ENCODE assay signal across 9 cellular contexts in the genomic region with DNA sequence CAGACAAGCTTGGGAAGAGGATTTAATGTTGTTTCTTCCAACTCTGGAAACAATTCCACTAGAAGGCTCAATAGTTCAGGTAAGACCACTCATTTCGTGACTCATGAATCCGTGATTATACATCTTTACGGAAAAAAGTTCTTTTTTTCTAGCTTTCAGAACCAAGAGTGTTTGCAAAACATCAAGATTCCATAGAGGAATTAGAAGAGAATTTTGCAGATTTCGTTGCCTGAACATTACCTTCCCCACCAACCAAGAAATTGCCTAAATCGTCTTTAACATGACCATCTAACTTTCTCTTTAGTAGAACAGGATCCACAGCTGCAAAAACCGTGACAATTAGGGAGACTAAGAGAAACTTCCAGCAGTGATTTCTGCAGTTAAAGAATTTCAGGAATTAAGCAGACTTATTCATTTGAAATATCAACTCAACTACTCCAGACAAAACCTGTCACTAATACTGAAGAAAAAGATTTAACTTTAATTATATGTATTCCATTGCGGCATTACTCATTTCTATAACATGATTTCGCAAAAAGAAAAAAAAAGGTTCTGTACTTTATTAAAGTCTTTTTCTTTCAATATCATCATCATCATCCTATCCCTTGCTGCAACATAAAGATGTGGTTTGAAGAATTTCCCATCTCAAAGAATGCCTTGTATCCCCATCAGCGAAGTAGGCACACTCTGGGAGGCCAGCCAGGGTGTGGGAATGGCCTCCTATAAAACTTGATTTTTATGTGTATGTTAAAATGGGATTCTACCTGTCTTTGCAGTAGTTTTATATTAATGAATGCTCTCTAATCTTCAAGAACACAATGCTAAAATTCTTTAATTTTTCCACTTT. TPM values are rescaled to one million over a fixed set of nuclear protein-coding genes. Genes with fewer than 3 reads are reported as not detected.
A peak's percentile ranks its signal among the peaks of the same experiment; 100 is the strongest.
DNase-seq lines count a peak whose midpoint lies in the region; ATAC-seq and TF ChIP-seq lines count a peak whose summit lies in the region.
"Had no signal": no experiment of that assay in that cellular context is flagged by ENCODE, and none has a peak within 500 bp of the region (broad histone marks: within the 10 kb centered on the region; RNA-seq: fewer than 3 reads in every experiment).

No MANE protein-coding gene starts in this region.

- intact Hi-C loops in posterior vena cava (cut with DNase I), result loop anchor here in 1 of 2 donors (5.0 kb wide), 1 partner anchor 110 kb away; no protein-coding TSS in a partner anchor

- H4K20me1 ChIP-seq in smooth muscle cell (ENCODE audit: low read depth), result peaks cover 9% of the 10 kb centered on the region

- H3K9ac ChIP-seq in iPS-18a (ENCODE audit: low read length), result no peak overlapping the region
- H3K9ac ChIP-seq in smooth muscle cell (ENCODE audit: low read depth), result no peak overlapping the region

- H3K27ac ChIP-seq in VCaP, result peak overlapping the region; percentile 81; the same call in 1 of the 2 replicates
- no peak overlapping the region for H3K27ac ChIP-seq in iPS-18a (ENCODE audit: low read length)
- H3K27ac ChIP-seq in smooth muscle cell (ENCODE audit: low read depth), result peak overlapping the region; percentile 52

- peak; percentile 27 for DNase-seq in NCI-H748 (lab: John Stamatoyannopoulos, UW; ENCODE audit: unreplicated experiment)
- no peak for DNase-seq in NCI-H748 treated with DMSO at 0.1 percent for 48 hours (lab: John Stamatoyannopoulos, UW)
- DNase-seq in smooth muscle cell (lab: John Stamatoyannopoulos, UW; ENCODE audit: unreplicated experiment), result no peak
- DNase-seq in posterior vena cava (ENCODE audit: low spot score), result no peak
- DNase-seq in amniotic stem cell (lab: John Stamatoyannopoulos, UW), result no peak
- DNase-seq: NCI-H1694 treated with DMSO at 0.1 percent for 48 hours had no signal

- H3K4me3 ChIP-seq in iPS-18a (ENCODE audit: low read length) (peak overlapping the region; percentile 79), smooth muscle cell (peak overlapping the region; percentile 77)

- 47% methylated on average over 9 of the region's 9 CpGs for WGBS in smooth muscle cell (ENCODE audit: low lambda C conversion rate)

- no peak overlapping the region for H2AFZ ChIP-seq in smooth muscle cell (ENCODE audit: low read depth)

- H3K9me3 ChIP-seq in iPS-18a (ENCODE audit: control insufficient read depth, low read depth, low read length) (no peaks in the 10 kb centered on the region), smooth muscle cell (replicated peaks; ENCODE audit: low read depth) (no peaks in the 10 kb centered on the region)

- H3K27me3 ChIP-seq in iPS-18a (ENCODE audit: control insufficient read depth, insufficient read depth, low read length) (peaks cover 37% of the 10 kb centered on the region), smooth muscle cell (ENCODE audit: low read depth) (no peaks in the 10 kb centered on the region)

- H3K4me1 ChIP-seq in iPS-18a (ENCODE audit: control insufficient read depth, low read depth, low read length) (peaks cover 8% of the 10 kb centered on the region), smooth muscle cell (ENCODE audit: low read depth) (peaks cover 32% of the 10 kb centered on the region)

- ATAC-seq in GM19035 (IDR thresholded peaks at IDR 0.05; ENCODE audit: unreplicated experiment), result no peak

- TF ChIP-seq CTCF in VCaP (conservative IDR thresholded peaks at IDR 0.05) (no peak), smooth muscle cell (IDR thresholded peaks at IDR 0.05; ENCODE audit: borderline replicate concordance, insufficient read depth, poor library complexity, severe bottlenecking) (no peak)

- peaks cover 20% of the 10 kb centered on the region for H3K79me2 ChIP-seq in smooth muscle cell (ENCODE audit: low read depth)

- peaks cover 5% of the 10 kb centered on the region for H3F3A ChIP-seq in smooth muscle cell (ENCODE audit: low read depth)

- no peaks in the 10 kb centered on the region for H3K36me3 ChIP-seq in iPS-18a (ENCODE audit: control insufficient read depth, low read depth, low read length)
- H3K36me3 ChIP-seq in smooth muscle cell (ENCODE audit: low read depth), result no peaks in the 10 kb centered on the region

- H3K4me2 ChIP-seq in smooth muscle cell, result peak overlapping the region; percentile 88

RNA-seq across cellular contexts. Expression of gene NAB1, which starts 1.9 kb away (rescaled TPM):
- 31.4 and 42.5 TPM in 2 replicates for total RNA-seq in smooth muscle cell
- polyA plus RNA-seq in smooth muscle cell, result 4.4 and 4.5 TPM in 2 replicates
- 10 to 100 TPM; 40.9 to 41.7 TPM for total RNA-seq in posterior vena cava
